ENCODE assay signal across 16 cellular contexts in genomic region chr6:138571174-138571573, GRCh38.
A peak's percentile ranks its signal among the peaks of the same experiment; 100 is the strongest.
DNase-seq lines count a peak whose midpoint lies in the region; ATAC-seq, FAIRE-seq and TF ChIP-seq lines count a peak whose summit lies in the region.
"Had no signal": no experiment of that assay in that cellular context is flagged by ENCODE, and none has a peak within 500 bp of the region (broad histone marks: within the 10 kb centered on the region; RNA-seq: fewer than 3 reads in every experiment).

No MANE protein-coding gene starts in this region.

- H3K27ac ChIP-seq in astrocyte (ENCODE audit: low read depth, low read length) (no peak overlapping the region), left lung (peak overlapping the region; percentile 53 to 75), stomach smooth muscle (ENCODE audit: low read length) (no peak overlapping the region)
- H3K27ac ChIP-seq: A549, epithelial cell of prostate had no signal

- H3K36me3 Mint-ChIP-seq in astrocyte (ENCODE audit: low read depth, unreplicated experiment), result no peaks in the 10 kb centered on the region
- H3K36me3 Mint-ChIP-seq: natural killer cell treated with Interleukin-12 subunit alpha and Interleukin-12 subunit beta and Interleukin-15 and Interleukin-18, amount 100 ng/mL, for 72 hours had no signal

- H3K4me3 Mint-ChIP-seq in astrocyte (ENCODE audit: unreplicated experiment), result no peak overlapping the region
- H3K4me3 Mint-ChIP-seq: activated CD4-positive, alpha-beta T cell treated with anti-CD3 and anti-CD28 coated beads, Interleukin-2, amount 10 ng/mL, durations not matched to agents 24 days and 14 days; natural killer cell treated with Interleukin-12 subunit alpha and Interleukin-12 subunit beta and Interleukin-15 and Interleukin-18, amount 100 ng/mL, for 72 hours had no signal

- H3K27me3 ChIP-seq in astrocyte (ENCODE audit: insufficient read depth, low read length) (no peaks in the 10 kb centered on the region), left lung (peaks cover 0 to 11% of the 10 kb centered on the region in 2 donors), stomach smooth muscle (ENCODE audit: control insufficient read depth in 1 of 2, insufficient read depth in 2 of 2, low read length in 2 of 2) (no peaks in the 10 kb centered on the region)

- H3K27me3 Mint-ChIP-seq in astrocyte (ENCODE audit: low read depth, unreplicated experiment), result no peaks in the 10 kb centered on the region

- no peak for TF ChIP-seq CTCF in astrocyte (IDR thresholded peaks at IDR 0.05; ENCODE audit: insufficient read depth, low read depth, low read length)
- TF ChIP-seq CTCF in left lung (IDR thresholded peaks at IDR 0.05), result no peak

- peak; percentile 13 to 57 for DNase-seq in NCI-H524 (lab: John Stamatoyannopoulos, UW)
- no peak for DNase-seq in NCI-H524 treated with DMSO at 0.1 percent for 48 hours (lab: John Stamatoyannopoulos, UW)
- DNase-seq in astrocyte (ENCODE audit: low read depth), result no peak
- DNase-seq in left lung, result no peak
- DNase-seq in H4 (ENCODE audit: low spot score), result no peak
- no peak for DNase-seq in NCI-H187 treated with DMSO at 0.1 percent for 48 hours (lab: John Stamatoyannopoulos, UW)
- no peak for DNase-seq in activated effector memory CD4-positive, alpha-beta T cell treated with anti-CD3 and anti-CD28 coated beads, Interleukin-2, amount 50 U/mL, for 16 hours
- DNase-seq: activated CD4-positive, alpha-beta T cell treated with anti-CD3 and anti-CD28 coated beads, Interleukin-2, amount 10 ng/mL, durations not matched to agents 24 days and 14 days; DMS53; GOT3; NCI-H2081 treated with DMSO at 0.1 percent for 48 hours; T-helper 1 cell had no signal

- no peaks in the 10 kb centered on the region for H3K9me3 ChIP-seq in astrocyte (ENCODE audit: insufficient read depth, low read depth, low read length)
- no peaks in the 10 kb centered on the region for H3K9me3 ChIP-seq in left lung
- H3K9me3 ChIP-seq in stomach smooth muscle (ENCODE audit: control insufficient read depth in 2 of 2, low read length in 2 of 2), result no peaks in the 10 kb centered on the region
- H3K9me3 ChIP-seq: A549 had no signal

- peaks cover 16% of the 10 kb centered on the region for H4K20me1 ChIP-seq in astrocyte (ENCODE audit: insufficient read depth, low read length)

- H3K4me3 ChIP-seq in astrocyte (ENCODE audit: insufficient read depth, low read depth, low read length) (peak overlapping the region; percentile 66), left lung (peak overlapping the region; percentile 15 to 30), stomach smooth muscle (ENCODE audit: low read length in 2 of 2) (peak overlapping the region; percentile 1 to 75)
- H3K4me3 ChIP-seq: A549 had no signal

- H3K9me3 Mint-ChIP-seq in astrocyte (ENCODE audit: unreplicated experiment), result no peaks in the 10 kb centered on the region
- H3K9me3 Mint-ChIP-seq: activated CD4-positive, alpha-beta T cell treated with anti-CD3 and anti-CD28 coated beads, Interleukin-2, amount 10 ng/mL, durations not matched to agents 24 days and 14 days; natural killer cell treated with Interleukin-12 subunit alpha and Interleukin-12 subunit beta and Interleukin-15 and Interleukin-18, amount 100 ng/mL, for 72 hours had no signal

- no peak for FAIRE-seq in astrocyte (lab: Jason Lieb, UNC)
- FAIRE-seq: A549 had no signal

- H3K27ac Mint-ChIP-seq in astrocyte (ENCODE audit: unreplicated experiment), result no peak overlapping the region
- H3K27ac Mint-ChIP-seq: activated CD4-positive, alpha-beta T cell treated with anti-CD3 and anti-CD28 coated beads, Interleukin-2, amount 10 ng/mL, durations not matched to agents 24 days and 14 days; natural killer cell treated with Interleukin-12 subunit alpha and Interleukin-12 subunit beta and Interleukin-15 and Interleukin-18, amount 100 ng/mL, for 72 hours had no signal

- H3K79me2 ChIP-seq in astrocyte (ENCODE audit: insufficient read depth, low read length), result peaks cover 20% of the 10 kb centered on the region

- intact Hi-C loops in left lung (cut with DNase I), result no loop called here

- H3K4me2 ChIP-seq in astrocyte (ENCODE audit: low read length), result peak overlapping the region; percentile 92
- H3K4me2 ChIP-seq: A549 had no signal

- peaks cover 5% of the 10 kb centered on the region for H3K4me1 Mint-ChIP-seq in astrocyte (ENCODE audit: low read depth, unreplicated experiment)
- H3K4me1 Mint-ChIP-seq: activated CD4-positive, alpha-beta T cell treated with anti-CD3 and anti-CD28 coated beads, Interleukin-2, amount 10 ng/mL, durations not matched to agents 24 days and 14 days had no signal

- H3K4me1 ChIP-seq in astrocyte (ENCODE audit: insufficient read depth, low read length) (peaks cover 21% of the 10 kb centered on the region), left lung (no peaks in the 10 kb centered on the region), stomach smooth muscle (ENCODE audit: control insufficient read depth, insufficient read depth, low read length) (peaks cover 11% of the 10 kb centered on the region)
- H3K4me1 ChIP-seq: A549 had no signal

- H3K9ac ChIP-seq in astrocyte (ENCODE audit: low read length), result peak overlapping the region; percentile 79
- no peak overlapping the region for H3K9ac ChIP-seq in stomach smooth muscle (ENCODE audit: low read length in 2 of 2)

- no peaks in the 10 kb centered on the region for H3K36me3 ChIP-seq in astrocyte (ENCODE audit: insufficient read depth, low read length)
- no peaks in the 10 kb centered on the region for H3K36me3 ChIP-seq in left lung
- H3K36me3 ChIP-seq in stomach smooth muscle (ENCODE audit: control insufficient read depth in 2 of 2, insufficient read depth in 2 of 2, low read length in 2 of 2), result no peaks in the 10 kb centered on the region

- no peak overlapping the region for H2AFZ ChIP-seq in astrocyte (ENCODE audit: low read depth, low read length)

- ATAC-seq in left lung, result peak; percentile 12
- ATAC-seq: A549; natural killer cell treated with Interleukin-12 subunit alpha and Interleukin-12 subunit beta and Interleukin-15 and Interleukin-18, amount 100 ng/mL, for 72 hours had no signal

Comparison
In these comparisons a context has a peak if more than half of its experiments do, and no peak if none do; other contexts are left out.
1. DNase-seq: peak in NCI-H524 (2 of 2); none in NCI-H524 treated with DMSO at 0.1 percent for 48 hours (single experiment), astrocyte (single experiment), left lung (0 of 2), H4 (single experiment), NCI-H187 treated with DMSO at 0.1 percent for 48 hours (single experiment) and activated effector memory CD4-positive, alpha-beta T cell treated with anti-CD3 and anti-CD28 coated beads, Interleukin-2, amount 50 U/mL, for 16 hours (single experiment).
2. H3K27ac ChIP-seq: peak in left lung (2 of 2); none in astrocyte (single experiment) and stomach smooth muscle (single experiment).
3. Peak in every context shown above with its lines, with median percentiles within 50 percentile points of each other: H3K4me3 ChIP-seq.